8 cellular contexts compared by ENCODE assay signal in genomic region chr12:68364893-68365725, GRCh38. TPM values are rescaled to one million over a fixed set of nuclear protein-coding genes. Genes with fewer than 3 reads are reported as not detected.
DNase-seq lines count a peak whose midpoint lies in the region; TF ChIP-seq lines count a peak whose summit lies in the region.

No MANE protein-coding gene starts in this region.

- POLR2A ChIA-PET in SK-N-SH (lab: Yijun Ruan, JAX): no interaction called here

- in situ Hi-C loops in transverse colon (cut with MboI; ENCODE audit: low pct_ligation_motif_present in 1 of 4, low pct_unique_long_range_greater_than_20kb in 1 of 4, low sequenced_read_pairs in 3 of 4): loop anchor here (25.0 kb wide), 3 partner anchors 97 to 322 kb away; partner anchors contain the start of genes NUP107 (in 3 of the 4) and RAP1B (in 1 of the 4)

- H3K4me2 ChIP-seq in SK-N-SH: 0 out of 2 replicates have a peak overlapping the region, but pooled peaks have one; percentile 8

- no peak for TF ChIP-seq EP300 in SK-N-SH (IDR thresholded peaks at IDR 0.05; ENCODE audit: borderline replicate concordance in 1 of 2, low read depth in 1 of 2, low read length in 1 of 2)
- TF ChIP-seq EP300 in transverse colon (IDR thresholded peaks at IDR 0.05; ENCODE audit: low read depth): no peak

- no peaks in the 10 kb centered on the region for H3K79me2 ChIP-seq in SK-N-SH (ENCODE audit: insufficient read depth)

- H3K36me3 ChIP-seq in SK-N-SH (replicated peaks in 1 of 2; ENCODE audit: control insufficient read depth in 1 of 2, insufficient read depth in 2 of 2, low read length in 1 of 2): no peaks in the 10 kb centered on the region
- no peaks in the 10 kb centered on the region for H3K36me3 ChIP-seq in cardiac muscle cell
- no peaks in the 10 kb centered on the region for H3K36me3 ChIP-seq in transverse colon

- H2AFZ ChIP-seq in SK-N-SH (ENCODE audit: low read depth): peak overlapping the region; percentile 66; the same call in 1 of the 2 replicates

- peaks cover 63% of the 10 kb centered on the region for H3K4me1 Mint-ChIP-seq in activated naive CD8-positive, alpha-beta T cell (ENCODE audit: low read depth)

- H3K4me3 ChIP-seq in HL-60 (replicated peaks; ENCODE audit: insufficient read depth, low read length) (no peak overlapping the region), SK-N-SH (ENCODE audit: low read depth in 2 of 2, low read length in 1 of 2) (no peak overlapping the region), cardiac muscle cell (no peak overlapping the region), transverse colon (peak overlapping the region in 3 of 4 donors; percentile 7 to 43 (median 10))

- peak overlapping the region; percentile 93 for H3K27ac ChIP-seq in HL-60 (replicated peaks)
- peak overlapping the region in 1 of 2 experiments; percentile 15; a peak in 1 of 4 replicates for H3K27ac ChIP-seq in SK-N-SH (ENCODE audit: low read depth in 2 of 2, low read length in 1 of 2)
- H3K27ac ChIP-seq in cardiac muscle cell: no peak overlapping the region
- H3K27ac ChIP-seq in transverse colon: peak overlapping the region; percentile 80 to 88 (median 82)

- peak overlapping the region; percentile 96 for H3K27ac Mint-ChIP-seq in activated naive CD8-positive, alpha-beta T cell

- H3K9me3 Mint-ChIP-seq in activated naive CD8-positive, alpha-beta T cell (ENCODE audit: low read depth): no peaks in the 10 kb centered on the region

- H3K9me3 ChIP-seq in SK-N-SH (no peaks in the 10 kb centered on the region), cardiac muscle cell (ENCODE audit: low read depth) (no peaks in the 10 kb centered on the region), transverse colon (no peaks in the 10 kb centered on the region)

- no peak for TF ChIP-seq RAD21 in SK-N-SH (IDR thresholded peaks at IDR 0.05; ENCODE audit: low read length)

- CTCF ChIA-PET in SK-N-SH (lab: Yijun Ruan, JAX): no interaction called here

- peak overlapping the region; percentile 83 for H3K4me3 Mint-ChIP-seq in activated naive CD8-positive, alpha-beta T cell

- H3K27me3 ChIP-seq in HL-60 (ENCODE audit: insufficient read depth, poor library complexity, severe bottlenecking) (no peaks in the 10 kb centered on the region), SK-N-SH (ENCODE audit: insufficient read depth) (no peaks in the 10 kb centered on the region), cardiac muscle cell (no peaks in the 10 kb centered on the region), transverse colon (no peaks in the 10 kb centered on the region)

- H3K9me2 ChIP-seq in SK-N-SH: no peaks in the 10 kb centered on the region

- no peaks in the 10 kb centered on the region for H3F3A ChIP-seq in SK-N-SH (replicated peaks; ENCODE audit: insufficient read depth)

- no peak for TF ChIP-seq CTCF in GM20000 (IDR thresholded peaks at IDR 0.05; ENCODE audit: extremely low read depth, missing control alignments)
- no peak for TF ChIP-seq CTCF in HL-60 (IDR thresholded peaks at IDR 0.05; ENCODE audit: insufficient read depth, low read length)
- no peak for TF ChIP-seq CTCF in SK-N-SH (IDR thresholded peaks at IDR 0.05)
- no peak for TF ChIP-seq CTCF in cardiac muscle cell (IDR thresholded peaks at IDR 0.05; ENCODE audit: low read depth, low read length)
- TF ChIP-seq CTCF in transverse colon (IDR thresholded peaks at IDR 0.05): no peak

- H3K4me1 ChIP-seq in SK-N-SH (ENCODE audit: control insufficient read depth in 1 of 2, insufficient read depth in 2 of 2, low read depth in 1 of 2, low read length in 1 of 2): no peaks in the 10 kb centered on the region
- H3K4me1 ChIP-seq in cardiac muscle cell (ENCODE audit: low read depth): peaks cover 6% of the 10 kb centered on the region
- H3K4me1 ChIP-seq in transverse colon: peaks cover 0 to 27% (median 12%) of the 10 kb centered on the region in 4 donors

- intact Hi-C loops in transverse colon (cut with DNase I; ENCODE audit: low total_unique reads): loop anchor here (10.0 kb wide), 1 partner anchor 250 kb away; the partner anchor contains the start of gene RAP1B

- H3K36me3 Mint-ChIP-seq in activated naive CD8-positive, alpha-beta T cell: no peaks in the 10 kb centered on the region

- no peaks in the 10 kb centered on the region for H3K27me3 Mint-ChIP-seq in activated naive CD8-positive, alpha-beta T cell

- WGBS in SK-N-SH (ENCODE audit: low lambda C conversion rate): 75% methylated on average over 20 of the region's 26 CpGs
- 15 to 25% methylated on average over 13 to 26 of the region's 26 CpGs for whole genome bisulfite sequencing in transverse colon (ENCODE audit: low coverage in 1 of 2), 2 donors

- H4K20me1 ChIP-seq in SK-N-SH (ENCODE audit: insufficient read depth): no peaks in the 10 kb centered on the region

- TF ChIP-seq POLR2A in transverse colon (IDR thresholded peaks at IDR 0.05): peak; percentile 48

- H3K9ac ChIP-seq in SK-N-SH: no peak overlapping the region

- DNase-seq in COLO668 (lab: John Stamatoyannopoulos, UW; ENCODE audit: unreplicated experiment) (peak; percentile 22), GM20000 (ENCODE audit: low spot score) (peak; percentile 77), HL-60 (ENCODE audit: low read depth in 1 of 2, low spot score in 1 of 2) (peak; percentile 100), SK-N-SH (no peak), cardiac muscle cell (ENCODE audit: low read depth in 1 of 2, low spot score in 1 of 2) (peak; percentile 47 to 99), pons (ENCODE audit: low spot score) (peak; percentile 46), transverse colon (peak; percentile 92)

TF ChIP-seq in SK-N-SH, 30 proteins besides CTCF, POLR2A, EP300 and RAD21:
- no peak for TF ChIP-seq NRF1 (IDR thresholded peaks at IDR 0.05; ENCODE audit: low read depth, low read length)
TF ChIP-seq in SK-N-SH: peak in this region for 0.

RNA-seq across cellular contexts. Expression of gene MDM1, which starts 32.9 kb away (rescaled TPM):
- 7.4 and 11.2 TPM in 2 replicates for polyA plus RNA-seq in SK-N-SH (2012; rRNA removed)
- polyA plus RNA-seq in SK-N-SH (2012; cell fraction: cytosol; rRNA removed): 4.4 and 4.6 TPM in 2 replicates
- polyA plus RNA-seq in SK-N-SH (2012; cell fraction: nucleus; rRNA removed): 18.5 and 41.5 TPM in 2 replicates
- 13.9 and 23.9 TPM in 2 replicates for total RNA-seq in cardiac muscle cell
- polyA plus RNA-seq in cardiac muscle cell: 13.4 and 18.0 TPM in 2 replicates
- total RNA-seq in transverse colon: 10 to 100 TPM in 3 of 4 donors, 1 to 10 TPM in 1; 8.2 to 23.5 (median 13.4) TPM

Comparison
In these comparisons a context has a peak if more than half of its experiments do, and no peak if none do; other contexts are left out.
1. H3K4me3 ChIP-seq: peak in transverse colon (3 of 4); none in HL-60 (single experiment), SK-N-SH (0 of 2) and cardiac muscle cell (single experiment).